Comparison of ENCODE assay signal across 1 cellular context in the genomic region with DNA sequence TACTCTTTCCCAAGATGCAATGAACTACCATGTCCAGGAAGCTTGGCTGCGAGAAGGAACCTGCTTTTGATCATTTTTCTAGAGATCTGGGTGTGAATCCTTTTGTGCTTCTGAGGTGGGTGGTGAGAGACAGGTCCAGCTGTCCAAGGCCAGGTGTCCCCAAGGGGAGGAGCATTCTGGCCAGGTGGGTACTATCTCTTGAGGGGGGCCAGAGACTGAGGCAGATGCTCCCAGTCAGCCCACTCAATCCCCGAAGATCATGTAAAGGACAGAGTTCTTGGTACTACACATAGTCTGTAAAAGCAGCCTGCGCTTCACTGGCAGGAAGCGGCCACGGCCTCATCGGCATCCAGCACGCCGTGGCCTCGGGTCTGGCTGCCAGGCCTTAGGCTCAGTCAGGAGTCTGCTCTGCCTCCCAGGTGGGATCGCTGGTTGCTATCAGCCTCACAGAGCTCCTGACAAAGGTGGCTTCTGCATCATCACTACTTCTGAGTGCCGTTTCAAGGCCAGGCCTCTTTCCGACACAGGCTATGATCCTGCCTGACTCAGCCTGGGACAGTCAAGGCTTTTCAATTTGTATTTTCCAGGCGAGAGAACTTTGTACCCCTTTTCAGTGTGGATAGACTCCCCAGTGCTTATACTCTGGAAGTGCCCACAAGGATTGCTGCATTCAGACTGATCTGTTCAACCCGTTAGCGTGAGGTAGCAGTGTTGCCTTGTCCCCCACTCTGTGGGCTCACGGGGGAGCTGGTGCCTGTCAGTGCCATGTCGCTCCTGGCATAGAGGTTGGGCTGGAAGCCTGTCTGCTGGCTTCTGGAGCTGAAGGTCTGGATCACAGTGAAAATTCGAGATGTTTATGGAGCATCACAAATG.
TF ChIP-seq lines count a peak whose summit lies in the region.

No MANE protein-coding gene starts in this region.

TF ChIP-seq in HepG2, 621 proteins besides CTCF, POLR2A, EP300 and RAD21 (continued from another document and continues in another):
- TF ChIP-seq SIX1 (CRISPR knock-in tag; IDR thresholded peaks at IDR 0.05; ENCODE audit: borderline replicate concordance) (no peak), HMGA1 (CRISPR knock-in tag; conservative IDR thresholded peaks at IDR 0.05) (no peak), ZNF614 (CRISPR knock-in tag; IDR thresholded peaks at IDR 0.05; ENCODE audit: borderline replicate concordance) (no peak), U2AF2 (IDR thresholded peaks at IDR 0.05; ENCODE audit: low read depth, low read length) (no peak), HDAC6 (IDR thresholded peaks at IDR 0.05; ENCODE audit: low read depth, low read length) (no peak), ZKSCAN1 (IDR thresholded peaks at IDR 0.05; ENCODE audit: low read length) (no peak), GABPB1 (CRISPR knock-in tag; IDR thresholded peaks at IDR 0.05) (peak; percentile 40; the same call in 1 of the 2 replicates), TAF15 (IDR thresholded peaks at IDR 0.05; ENCODE audit: low read depth, low read length, poor library complexity, severe bottlenecking) (no peak), MLLT10 (CRISPR knock-in tag; IDR thresholded peaks at IDR 0.05) (no peak), AGO2 (optimal IDR thresholded peaks at IDR 0.05; ENCODE audit: low read depth, low read length) (no peak), ARID2 (CRISPR knock-in tag; IDR thresholded peaks at IDR 0.05; ENCODE audit: borderline replicate concordance) (no peak), PLRG1 (conservative IDR thresholded peaks at IDR 0.05) (no peak), ZFY (CRISPR knock-in tag; IDR thresholded peaks at IDR 0.05) (peak; percentile 61; the same call in 1 of the 2 replicates), ZNF232 (CRISPR knock-in tag; IDR thresholded peaks at IDR 0.05; ENCODE audit: borderline replicate concordance) (no peak), HIVEP1 (CRISPR knock-in tag; IDR thresholded peaks at IDR 0.05) (no peak), ZNF616 (CRISPR knock-in tag; IDR thresholded peaks at IDR 0.05; ENCODE audit: low read depth) (no peak), NCOR1 (IDR thresholded peaks at IDR 0.05; ENCODE audit: borderline replicate concordance, low read length) (peak; percentile 66; the same call in 1 of the 2 replicates), PCBP1 (IDR thresholded peaks at IDR 0.05; ENCODE audit: borderline replicate concordance, low read depth, low read length) (no peak), ZNF274 (CRISPR knock-in tag; IDR thresholded peaks at IDR 0.05) (no peak), ZNF326 (CRISPR knock-in tag; IDR thresholded peaks at IDR 0.05; ENCODE audit: borderline replicate concordance) (no peak), NFKB2 (CRISPR knock-in tag; IDR thresholded peaks at IDR 0.05; ENCODE audit: borderline replicate concordance) (peak; percentile 22; the same call in 1 of the 2 replicates), MIER2 (CRISPR knock-in tag; IDR thresholded peaks at IDR 0.05) (no peak), ZBTB21 (CRISPR knock-in tag; IDR thresholded peaks at IDR 0.05) (no peak), RELA (CRISPR knock-in tag; IDR thresholded peaks at IDR 0.05) (no peak), MBD4 (IDR thresholded peaks at IDR 0.05; ENCODE audit: borderline replicate concordance, low read length) (no peak), NR2C2 (CRISPR knock-in tag; IDR thresholded peaks at IDR 0.05; ENCODE audit: borderline replicate concordance) (peak; percentile 6; the same call in 1 of the 2 replicates), MYNN (CRISPR knock-in tag; IDR thresholded peaks at IDR 0.05; ENCODE audit: low read depth) (no peak), ZNF530 (CRISPR knock-in tag; IDR thresholded peaks at IDR 0.05; ENCODE audit: low read depth) (no peak)
- TF ChIP-seq, protein P1, sequence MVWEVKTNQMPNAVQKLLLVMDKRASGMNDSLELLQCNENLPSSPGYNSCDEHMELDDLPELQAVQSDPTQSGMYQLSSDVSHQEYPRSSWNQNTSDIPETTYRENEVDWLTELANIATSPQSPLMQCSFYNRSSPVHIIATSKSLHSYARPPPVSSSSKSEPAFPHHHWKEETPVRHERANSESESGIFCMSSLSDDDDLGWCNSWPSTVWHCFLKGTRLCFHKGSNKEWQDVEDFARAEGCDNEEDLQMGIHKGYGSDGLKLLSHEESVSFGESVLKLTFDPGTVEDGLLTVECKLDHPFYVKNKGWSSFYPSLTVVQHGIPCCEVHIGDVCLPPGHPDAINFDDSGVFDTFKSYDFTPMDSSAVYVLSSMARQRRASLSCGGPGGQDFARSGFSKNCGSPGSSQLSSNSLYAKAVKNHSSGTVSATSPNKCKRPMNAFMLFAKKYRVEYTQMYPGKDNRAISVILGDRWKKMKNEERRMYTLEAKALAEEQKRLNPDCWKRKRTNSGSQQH (CRISPR knock-in tag; IDR thresholded peaks at IDR 0.05; ENCODE audit: low read depth), result no peak
- TF ChIP-seq, protein P2, sequence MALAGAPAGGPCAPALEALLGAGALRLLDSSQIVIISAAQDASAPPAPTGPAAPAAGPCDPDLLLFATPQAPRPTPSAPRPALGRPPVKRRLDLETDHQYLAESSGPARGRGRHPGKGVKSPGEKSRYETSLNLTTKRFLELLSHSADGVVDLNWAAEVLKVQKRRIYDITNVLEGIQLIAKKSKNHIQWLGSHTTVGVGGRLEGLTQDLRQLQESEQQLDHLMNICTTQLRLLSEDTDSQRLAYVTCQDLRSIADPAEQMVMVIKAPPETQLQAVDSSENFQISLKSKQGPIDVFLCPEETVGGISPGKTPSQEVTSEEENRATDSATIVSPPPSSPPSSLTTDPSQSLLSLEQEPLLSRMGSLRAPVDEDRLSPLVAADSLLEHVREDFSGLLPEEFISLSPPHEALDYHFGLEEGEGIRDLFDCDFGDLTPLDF (CRISPR knock-in tag; IDR thresholded peaks at IDR 0.05), result no peak
- TF ChIP-seq, protein P3, sequence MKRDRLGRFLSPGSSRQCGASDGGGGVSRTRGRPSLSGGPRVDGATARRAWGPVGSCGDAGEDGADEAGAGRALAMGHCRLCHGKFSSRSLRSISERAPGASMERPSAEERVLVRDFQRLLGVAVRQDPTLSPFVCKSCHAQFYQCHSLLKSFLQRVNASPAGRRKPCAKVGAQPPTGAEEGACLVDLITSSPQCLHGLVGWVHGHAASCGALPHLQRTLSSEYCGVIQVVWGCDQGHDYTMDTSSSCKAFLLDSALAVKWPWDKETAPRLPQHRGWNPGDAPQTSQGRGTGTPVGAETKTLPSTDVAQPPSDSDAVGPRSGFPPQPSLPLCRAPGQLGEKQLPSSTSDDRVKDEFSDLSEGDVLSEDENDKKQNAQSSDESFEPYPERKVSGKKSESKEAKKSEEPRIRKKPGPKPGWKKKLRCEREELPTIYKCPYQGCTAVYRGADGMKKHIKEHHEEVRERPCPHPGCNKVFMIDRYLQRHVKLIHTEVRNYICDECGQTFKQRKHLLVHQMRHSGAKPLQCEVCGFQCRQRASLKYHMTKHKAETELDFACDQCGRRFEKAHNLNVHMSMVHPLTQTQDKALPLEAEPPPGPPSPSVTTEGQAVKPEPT (CRISPR knock-in tag; IDR thresholded peaks at IDR 0.05; ENCODE audit: low read depth), result no peak
- TF ChIP-seq, protein P4, sequence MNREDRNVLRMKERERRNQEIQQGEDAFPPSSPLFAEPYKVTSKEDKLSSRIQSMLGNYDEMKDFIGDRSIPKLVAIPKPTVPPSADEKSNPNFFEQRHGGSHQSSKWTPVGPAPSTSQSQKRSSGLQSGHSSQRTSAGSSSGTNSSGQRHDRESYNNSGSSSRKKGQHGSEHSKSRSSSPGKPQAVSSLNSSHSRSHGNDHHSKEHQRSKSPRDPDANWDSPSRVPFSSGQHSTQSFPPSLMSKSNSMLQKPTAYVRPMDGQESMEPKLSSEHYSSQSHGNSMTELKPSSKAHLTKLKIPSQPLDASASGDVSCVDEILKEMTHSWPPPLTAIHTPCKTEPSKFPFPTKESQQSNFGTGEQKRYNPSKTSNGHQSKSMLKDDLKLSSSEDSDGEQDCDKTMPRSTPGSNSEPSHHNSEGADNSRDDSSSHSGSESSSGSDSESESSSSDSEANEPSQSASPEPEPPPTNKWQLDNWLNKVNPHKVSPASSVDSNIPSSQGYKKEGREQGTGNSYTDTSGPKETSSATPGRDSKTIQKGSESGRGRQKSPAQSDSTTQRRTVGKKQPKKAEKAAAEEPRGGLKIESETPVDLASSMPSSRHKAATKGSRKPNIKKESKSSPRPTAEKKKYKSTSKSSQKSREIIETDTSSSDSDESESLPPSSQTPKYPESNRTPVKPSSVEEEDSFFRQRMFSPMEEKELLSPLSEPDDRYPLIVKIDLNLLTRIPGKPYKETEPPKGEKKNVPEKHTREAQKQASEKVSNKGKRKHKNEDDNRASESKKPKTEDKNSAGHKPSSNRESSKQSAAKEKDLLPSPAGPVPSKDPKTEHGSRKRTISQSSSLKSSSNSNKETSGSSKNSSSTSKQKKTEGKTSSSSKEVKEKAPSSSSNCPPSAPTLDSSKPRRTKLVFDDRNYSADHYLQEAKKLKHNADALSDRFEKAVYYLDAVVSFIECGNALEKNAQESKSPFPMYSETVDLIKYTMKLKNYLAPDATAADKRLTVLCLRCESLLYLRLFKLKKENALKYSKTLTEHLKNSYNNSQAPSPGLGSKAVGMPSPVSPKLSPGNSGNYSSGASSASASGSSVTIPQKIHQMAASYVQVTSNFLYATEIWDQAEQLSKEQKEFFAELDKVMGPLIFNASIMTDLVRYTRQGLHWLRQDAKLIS (CRISPR knock-in tag; IDR thresholded peaks at IDR 0.05), result no peak
- TF ChIP-seq, protein P5, sequence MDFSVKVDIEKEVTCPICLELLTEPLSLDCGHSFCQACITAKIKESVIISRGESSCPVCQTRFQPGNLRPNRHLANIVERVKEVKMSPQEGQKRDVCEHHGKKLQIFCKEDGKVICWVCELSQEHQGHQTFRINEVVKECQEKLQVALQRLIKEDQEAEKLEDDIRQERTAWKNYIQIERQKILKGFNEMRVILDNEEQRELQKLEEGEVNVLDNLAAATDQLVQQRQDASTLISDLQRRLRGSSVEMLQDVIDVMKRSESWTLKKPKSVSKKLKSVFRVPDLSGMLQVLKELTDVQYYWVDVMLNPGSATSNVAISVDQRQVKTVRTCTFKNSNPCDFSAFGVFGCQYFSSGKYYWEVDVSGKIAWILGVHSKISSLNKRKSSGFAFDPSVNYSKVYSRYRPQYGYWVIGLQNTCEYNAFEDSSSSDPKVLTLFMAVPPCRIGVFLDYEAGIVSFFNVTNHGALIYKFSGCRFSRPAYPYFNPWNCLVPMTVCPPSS (IDR thresholded peaks at IDR 0.05), result no peak
- TF ChIP-seq, protein P6, sequence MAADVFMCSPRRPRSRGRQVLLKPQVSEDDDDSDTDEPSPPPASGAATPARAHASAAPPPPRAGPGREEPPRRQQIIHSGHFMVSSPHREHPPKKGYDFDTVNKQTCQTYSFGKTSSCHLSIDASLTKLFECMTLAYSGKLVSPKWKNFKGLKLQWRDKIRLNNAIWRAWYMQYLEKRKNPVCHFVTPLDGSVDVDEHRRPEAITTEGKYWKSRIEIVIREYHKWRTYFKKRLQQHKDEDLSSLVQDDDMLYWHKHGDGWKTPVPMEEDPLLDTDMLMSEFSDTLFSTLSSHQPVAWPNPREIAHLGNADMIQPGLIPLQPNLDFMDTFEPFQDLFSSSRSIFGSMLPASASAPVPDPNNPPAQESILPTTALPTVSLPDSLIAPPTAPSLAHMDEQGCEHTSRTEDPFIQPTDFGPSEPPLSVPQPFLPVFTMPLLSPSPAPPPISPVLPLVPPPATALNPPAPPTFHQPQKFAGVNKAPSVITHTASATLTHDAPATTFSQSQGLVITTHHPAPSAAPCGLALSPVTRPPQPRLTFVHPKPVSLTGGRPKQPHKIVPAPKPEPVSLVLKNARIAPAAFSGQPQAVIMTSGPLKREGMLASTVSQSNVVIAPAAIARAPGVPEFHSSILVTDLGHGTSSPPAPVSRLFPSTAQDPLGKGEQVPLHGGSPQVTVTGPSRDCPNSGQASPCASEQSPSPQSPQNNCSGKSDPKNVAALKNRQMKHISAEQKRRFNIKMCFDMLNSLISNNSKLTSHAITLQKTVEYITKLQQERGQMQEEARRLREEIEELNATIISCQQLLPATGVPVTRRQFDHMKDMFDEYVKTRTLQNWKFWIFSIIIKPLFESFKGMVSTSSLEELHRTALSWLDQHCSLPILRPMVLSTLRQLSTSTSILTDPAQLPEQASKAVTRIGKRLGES (CRISPR knock-in tag; IDR thresholded peaks at IDR 0.05; ENCODE audit: borderline replicate concordance), result no peak
- TF ChIP-seq, protein P7, sequence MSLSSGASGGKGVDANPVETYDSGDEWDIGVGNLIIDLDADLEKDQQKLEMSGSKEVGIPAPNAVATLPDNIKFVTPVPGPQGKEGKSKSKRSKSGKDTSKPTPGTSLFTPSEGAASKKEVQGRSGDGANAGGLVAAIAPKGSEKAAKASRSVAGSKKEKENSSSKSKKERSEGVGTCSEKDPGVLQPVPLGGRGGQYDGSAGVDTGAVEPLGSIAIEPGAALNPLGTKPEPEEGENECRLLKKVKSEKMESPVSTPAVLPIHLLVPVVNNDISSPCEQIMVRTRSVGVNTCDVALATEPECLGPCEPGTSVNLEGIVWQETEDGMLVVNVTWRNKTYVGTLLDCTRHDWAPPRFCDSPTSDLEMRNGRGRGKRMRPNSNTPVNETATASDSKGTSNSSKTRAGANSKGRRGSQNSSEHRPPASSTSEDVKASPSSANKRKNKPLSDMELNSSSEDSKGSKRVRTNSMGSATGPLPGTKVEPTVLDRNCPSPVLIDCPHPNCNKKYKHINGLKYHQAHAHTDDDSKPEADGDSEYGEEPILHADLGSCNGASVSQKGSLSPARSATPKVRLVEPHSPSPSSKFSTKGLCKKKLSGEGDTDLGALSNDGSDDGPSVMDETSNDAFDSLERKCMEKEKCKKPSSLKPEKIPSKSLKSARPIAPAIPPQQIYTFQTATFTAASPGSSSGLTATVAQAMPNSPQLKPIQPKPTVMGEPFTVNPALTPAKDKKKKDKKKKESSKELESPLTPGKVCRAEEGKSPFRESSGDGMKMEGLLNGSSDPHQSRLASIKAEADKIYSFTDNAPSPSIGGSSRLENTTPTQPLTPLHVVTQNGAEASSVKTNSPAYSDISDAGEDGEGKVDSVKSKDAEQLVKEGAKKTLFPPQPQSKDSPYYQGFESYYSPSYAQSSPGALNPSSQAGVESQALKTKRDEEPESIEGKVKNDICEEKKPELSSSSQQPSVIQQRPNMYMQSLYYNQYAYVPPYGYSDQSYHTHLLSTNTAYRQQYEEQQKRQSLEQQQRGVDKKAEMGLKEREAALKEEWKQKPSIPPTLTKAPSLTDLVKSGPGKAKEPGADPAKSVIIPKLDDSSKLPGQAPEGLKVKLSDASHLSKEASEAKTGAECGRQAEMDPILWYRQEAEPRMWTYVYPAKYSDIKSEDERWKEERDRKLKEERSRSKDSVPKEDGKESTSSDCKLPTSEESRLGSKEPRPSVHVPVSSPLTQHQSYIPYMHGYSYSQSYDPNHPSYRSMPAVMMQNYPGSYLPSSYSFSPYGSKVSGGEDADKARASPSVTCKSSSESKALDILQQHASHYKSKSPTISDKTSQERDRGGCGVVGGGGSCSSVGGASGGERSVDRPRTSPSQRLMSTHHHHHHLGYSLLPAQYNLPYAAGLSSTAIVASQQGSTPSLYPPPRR (CRISPR knock-in tag; IDR thresholded peaks at IDR 0.05; ENCODE audit: borderline replicate concordance), result no peak
- TF ChIP-seq, protein P8, sequence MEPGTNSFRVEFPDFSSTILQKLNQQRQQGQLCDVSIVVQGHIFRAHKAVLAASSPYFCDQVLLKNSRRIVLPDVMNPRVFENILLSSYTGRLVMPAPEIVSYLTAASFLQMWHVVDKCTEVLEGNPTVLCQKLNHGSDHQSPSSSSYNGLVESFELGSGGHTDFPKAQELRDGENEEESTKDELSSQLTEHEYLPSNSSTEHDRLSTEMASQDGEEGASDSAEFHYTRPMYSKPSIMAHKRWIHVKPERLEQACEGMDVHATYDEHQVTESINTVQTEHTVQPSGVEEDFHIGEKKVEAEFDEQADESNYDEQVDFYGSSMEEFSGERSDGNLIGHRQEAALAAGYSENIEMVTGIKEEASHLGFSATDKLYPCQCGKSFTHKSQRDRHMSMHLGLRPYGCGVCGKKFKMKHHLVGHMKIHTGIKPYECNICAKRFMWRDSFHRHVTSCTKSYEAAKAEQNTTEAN (CRISPR knock-in tag; conservative IDR thresholded peaks at IDR 0.05), result no peak
